1 cellular context compared by ENCODE assay signal in genomic region chr20:3846378-3846739, GRCh38.
TF ChIP-seq lines count a peak whose summit lies in the region.

No MANE protein-coding gene starts in this region.

TF ChIP-seq in HepG2, 621 proteins besides CTCF, POLR2A, EP300 and RAD21 (continued from another document and continues in another):
- TF ChIP-seq ZNF281 (CRISPR knock-in tag; IDR thresholded peaks at IDR 0.05; ENCODE audit: borderline replicate concordance) (no peak; the same call in 1 of the 2 replicates), HNF4G (IDR thresholded peaks at IDR 0.05; ENCODE audit: borderline replicate concordance, low read depth, low read length) (no peak), HNF4G (CRISPR knock-in tag; IDR thresholded peaks at IDR 0.05; ENCODE audit: borderline replicate concordance, low read depth) (no peak), RCOR2 (CRISPR knock-in tag; IDR thresholded peaks at IDR 0.05) (no peak), PRDM4 (CRISPR knock-in tag; IDR thresholded peaks at IDR 0.05; ENCODE audit: borderline replicate concordance) (no peak; the same call in 1 of the 2 replicates), TOPORS (CRISPR knock-in tag; IDR thresholded peaks at IDR 0.05) (no peak), ZNF30 (CRISPR knock-in tag; IDR thresholded peaks at IDR 0.05) (peak; percentile 87), ZNF629 (CRISPR knock-in tag; conservative IDR thresholded peaks at IDR 0.05) (peak; percentile 30; the same call in 1 of the 2 replicates), ZNF260 (CRISPR knock-in tag; IDR thresholded peaks at IDR 0.05; ENCODE audit: borderline replicate concordance, low read depth) (no peak), KLF6 (CRISPR knock-in tag; IDR thresholded peaks at IDR 0.05) (no peak), ZNF670 (CRISPR knock-in tag; IDR thresholded peaks at IDR 0.05; ENCODE audit: borderline replicate concordance) (0 out of 2 replicates have a peak, but pooled peaks have one; percentile 18), HNRNPH1 (optimal IDR thresholded peaks at IDR 0.05; ENCODE audit: low read depth, low read length) (no peak), ZNF552 (CRISPR knock-in tag; IDR thresholded peaks at IDR 0.05; ENCODE audit: borderline replicate concordance) (no peak), RFXAP (CRISPR knock-in tag; IDR thresholded peaks at IDR 0.05; ENCODE audit: borderline replicate concordance) (no peak), ZNF274 (CRISPR knock-in tag; IDR thresholded peaks at IDR 0.05) (peak; percentile 62), BORCS8-MEF2B (CRISPR knock-in tag; IDR thresholded peaks at IDR 0.05) (no peak), MIER2 (CRISPR knock-in tag; IDR thresholded peaks at IDR 0.05) (no peak; the same call in 1 of the 2 replicates), CHD4 (IDR thresholded peaks at IDR 0.05; ENCODE audit: borderline replicate concordance, low read length) (0 out of 2 replicates have a peak, but pooled peaks have one; percentile 64), RNF219 (CRISPR knock-in tag; IDR thresholded peaks at IDR 0.05) (no peak), GTF3A (CRISPR knock-in tag; conservative IDR thresholded peaks at IDR 0.05) (no peak), ZNF460 (CRISPR knock-in tag; IDR thresholded peaks at IDR 0.05; ENCODE audit: borderline replicate concordance) (no peak), ZNF275 (CRISPR knock-in tag; IDR thresholded peaks at IDR 0.05; ENCODE audit: borderline replicate concordance) (0 out of 2 replicates have a peak, but pooled peaks have one; percentile 94), HOXA5 (CRISPR knock-in tag; IDR thresholded peaks at IDR 0.05) (0 out of 2 replicates have a peak, but pooled peaks have one; percentile 64), ZKSCAN1 (IDR thresholded peaks at IDR 0.05; ENCODE audit: low read length) (no peak), ZNF501 (CRISPR knock-in tag; IDR thresholded peaks at IDR 0.05) (no peak), HDAC2 (CRISPR knock-in tag; IDR thresholded peaks at IDR 0.05) (no peak), ZNF432 (CRISPR knock-in tag; IDR thresholded peaks at IDR 0.05; ENCODE audit: borderline replicate concordance) (no peak), NR3C1 (CRISPR knock-in tag; IDR thresholded peaks at IDR 0.05) (no peak), ZNF619 (CRISPR knock-in tag; IDR thresholded peaks at IDR 0.05) (peak; percentile 73; the same call in 1 of the 2 replicates), ZKSCAN8 (CRISPR knock-in tag; IDR thresholded peaks at IDR 0.05; ENCODE audit: borderline replicate concordance) (peak; percentile 40), GTF2F1 (IDR thresholded peaks at IDR 0.05; ENCODE audit: low read length) (no peak), ZNF10 (CRISPR knock-in tag; IDR thresholded peaks at IDR 0.05; ENCODE audit: borderline replicate concordance, low read depth) (no peak), ZSCAN20 (CRISPR knock-in tag; IDR thresholded peaks at IDR 0.05; ENCODE audit: borderline replicate concordance) (peak; percentile 96), ZBTB34 (CRISPR knock-in tag; IDR thresholded peaks at IDR 0.05) (no peak), E2F2 (CRISPR knock-in tag; IDR thresholded peaks at IDR 0.05; ENCODE audit: borderline replicate concordance) (peak; percentile 86; the same call in 1 of the 2 replicates), ZNF550 (CRISPR knock-in tag; IDR thresholded peaks at IDR 0.05; ENCODE audit: borderline replicate concordance) (no peak), YEATS2 (CRISPR knock-in tag; IDR thresholded peaks at IDR 0.05; ENCODE audit: borderline replicate concordance) (no peak), ZNF207 (IDR thresholded peaks at IDR 0.05; ENCODE audit: borderline replicate concordance) (no peak), ELK4 (CRISPR knock-in tag; IDR thresholded peaks at IDR 0.05; ENCODE audit: borderline replicate concordance) (peak; percentile 76), STAG1 (CRISPR knock-in tag; IDR thresholded peaks at IDR 0.05) (no peak), SALL2 (CRISPR knock-in tag; IDR thresholded peaks at IDR 0.05) (peak; percentile 92), ZNF234 (CRISPR knock-in tag; conservative IDR thresholded peaks at IDR 0.05) (peak; percentile 8; the same call in 1 of the 2 replicates), HNRNPLL (IDR thresholded peaks at IDR 0.05; ENCODE audit: low read depth, low read length, poor library complexity, severe bottlenecking) (no peak), BCL6 (CRISPR knock-in tag; IDR thresholded peaks at IDR 0.05) (no peak), ZNF572 (CRISPR knock-in tag; IDR thresholded peaks at IDR 0.05) (no peak), ZBTB4 (CRISPR knock-in tag; IDR thresholded peaks at IDR 0.05; ENCODE audit: borderline replicate concordance) (no peak)
